ENCODE assay signal across 1 cellular context in the genomic region with DNA sequence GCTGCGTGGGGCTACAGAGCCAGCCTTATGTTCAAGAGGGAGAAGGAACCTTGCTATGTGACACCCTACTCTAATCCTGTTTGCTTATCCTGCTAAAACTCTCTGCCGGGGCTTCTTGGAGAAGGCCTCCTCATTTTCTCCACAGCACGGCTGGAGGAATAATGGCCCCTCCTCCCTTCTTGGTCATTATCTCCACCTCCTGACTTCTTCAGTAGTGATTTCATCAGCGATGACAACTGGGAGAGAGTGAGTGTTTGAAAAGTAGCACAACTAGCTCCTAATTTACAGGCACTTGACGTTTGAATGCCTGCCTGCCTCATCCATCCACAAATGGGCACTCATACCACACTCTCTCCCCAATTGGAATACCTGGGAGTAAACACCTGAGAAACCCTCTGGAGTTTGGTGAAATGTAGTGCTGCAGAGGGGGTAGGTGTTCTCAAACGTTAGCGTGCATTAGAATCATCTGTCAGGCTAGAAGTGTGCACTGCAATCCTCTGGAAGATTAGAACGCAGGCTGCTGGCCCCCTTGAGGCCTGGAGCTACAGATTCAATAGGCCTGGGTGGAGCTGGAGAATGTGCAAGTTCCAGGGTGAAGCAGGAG.
A peak's percentile ranks its signal among the peaks of the same experiment; 100 is the strongest.
TF ChIP-seq lines count a peak whose summit lies in the region.

No MANE protein-coding gene starts in this region.

TF ChIP-seq in HEK293, 187 proteins besides CTCF, POLR2A, EP300 and RAD21 (continued from another document and continues in another):
- TF ChIP-seq, protein P1, sequence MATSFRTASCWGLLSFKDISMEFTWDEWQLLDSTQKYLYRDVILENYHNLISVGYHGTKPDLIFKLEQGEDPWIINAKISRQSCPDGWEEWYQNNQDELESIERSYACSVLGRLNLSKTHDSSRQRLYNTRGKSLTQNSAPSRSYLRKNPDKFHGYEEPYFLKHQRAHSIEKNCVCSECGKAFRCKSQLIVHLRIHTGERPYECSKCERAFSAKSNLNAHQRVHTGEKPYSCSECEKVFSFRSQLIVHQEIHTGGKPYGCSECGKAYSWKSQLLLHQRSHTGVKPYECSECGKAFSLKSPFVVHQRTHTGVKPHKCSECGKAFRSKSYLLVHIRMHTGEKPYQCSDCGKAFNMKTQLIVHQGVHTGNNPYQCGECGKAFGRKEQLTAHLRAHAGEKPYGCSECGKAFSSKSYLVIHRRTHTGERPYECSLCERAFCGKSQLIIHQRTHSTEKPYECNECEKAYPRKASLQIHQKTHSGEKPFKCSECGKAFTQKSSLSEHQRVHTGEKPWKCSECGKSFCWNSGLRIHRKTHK (tag by site-specific recombination; IDR thresholded peaks at IDR 0.05) = no peak
- no peak for TF ChIP-seq ZNF664 (tag by site-specific recombination; IDR thresholded peaks at IDR 0.05)
- no peak for TF ChIP-seq ZNF324 (tag by site-specific recombination; IDR thresholded peaks at IDR 0.05)
- 0 out of 2 replicates have a peak, but pooled peaks have one; percentile 15 for TF ChIP-seq ZBTB20 (tag by site-specific recombination; IDR thresholded peaks at IDR 0.05)
- no peak for TF ChIP-seq HOXA7 (CRISPR knock-in tag; IDR thresholded peaks at IDR 0.05; ENCODE audit: borderline replicate concordance)
- peak; percentile 44; the same call in 1 of the 2 replicates for TF ChIP-seq ZNF335 (tag by site-specific recombination; conservative IDR thresholded peaks at IDR 0.05)
- TF ChIP-seq, protein P2, sequence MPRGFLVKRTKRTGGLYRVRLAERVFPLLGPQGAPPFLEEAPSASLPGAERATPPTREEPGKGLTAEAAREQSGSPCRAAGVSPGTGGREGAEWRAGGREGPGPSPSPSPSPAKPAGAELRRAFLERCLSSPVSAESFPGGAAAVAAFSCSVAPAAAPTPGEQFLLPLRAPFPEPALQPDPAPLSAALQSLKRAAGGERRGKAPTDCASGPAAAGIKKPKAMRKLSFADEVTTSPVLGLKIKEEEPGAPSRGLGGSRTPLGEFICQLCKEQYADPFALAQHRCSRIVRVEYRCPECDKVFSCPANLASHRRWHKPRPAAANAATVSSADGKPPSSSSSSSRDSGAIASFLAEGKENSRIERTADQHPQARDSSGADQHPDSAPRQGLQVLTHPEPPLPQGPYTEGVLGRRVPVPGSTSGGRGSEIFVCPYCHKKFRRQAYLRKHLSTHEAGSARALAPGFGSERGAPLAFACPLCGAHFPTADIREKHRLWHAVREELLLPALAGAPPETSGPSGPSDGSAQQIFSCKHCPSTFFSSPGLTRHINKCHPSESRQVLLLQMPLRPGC (tag by site-specific recombination; IDR thresholded peaks at IDR 0.05) = no peak
- TF ChIP-seq, protein P3, sequence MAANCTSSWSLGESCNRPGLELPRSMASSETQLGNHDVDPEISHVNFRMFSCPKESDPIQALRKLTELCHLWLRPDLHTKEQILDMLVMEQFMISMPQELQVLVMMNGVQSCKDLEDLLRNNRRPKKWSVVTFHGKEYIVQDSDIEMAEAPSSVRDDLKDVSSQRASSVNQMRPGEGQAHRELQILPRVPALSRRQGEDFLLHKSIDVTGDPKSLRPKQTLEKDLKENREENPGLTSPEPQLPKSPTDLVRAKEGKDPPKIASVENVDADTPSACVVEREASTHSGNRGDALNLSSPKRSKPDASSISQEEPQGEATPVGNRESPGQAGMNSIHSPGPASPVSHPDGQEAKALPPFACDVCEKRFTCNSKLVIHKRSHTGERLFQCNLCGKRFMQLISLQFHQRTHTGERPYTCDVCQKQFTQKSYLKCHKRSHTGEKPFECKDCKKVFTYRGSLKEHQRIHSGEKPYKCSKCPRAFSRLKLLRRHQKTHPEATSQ (tag by site-specific recombination; IDR thresholded peaks at IDR 0.05) = no peak
- TF ChIP-seq, protein P4, sequence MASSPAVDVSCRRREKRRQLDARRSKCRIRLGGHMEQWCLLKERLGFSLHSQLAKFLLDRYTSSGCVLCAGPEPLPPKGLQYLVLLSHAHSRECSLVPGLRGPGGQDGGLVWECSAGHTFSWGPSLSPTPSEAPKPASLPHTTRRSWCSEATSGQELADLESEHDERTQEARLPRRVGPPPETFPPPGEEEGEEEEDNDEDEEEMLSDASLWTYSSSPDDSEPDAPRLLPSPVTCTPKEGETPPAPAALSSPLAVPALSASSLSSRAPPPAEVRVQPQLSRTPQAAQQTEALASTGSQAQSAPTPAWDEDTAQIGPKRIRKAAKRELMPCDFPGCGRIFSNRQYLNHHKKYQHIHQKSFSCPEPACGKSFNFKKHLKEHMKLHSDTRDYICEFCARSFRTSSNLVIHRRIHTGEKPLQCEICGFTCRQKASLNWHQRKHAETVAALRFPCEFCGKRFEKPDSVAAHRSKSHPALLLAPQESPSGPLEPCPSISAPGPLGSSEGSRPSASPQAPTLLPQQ (tag by site-specific recombination; IDR thresholded peaks at IDR 0.05) = peak; percentile 40; the same call in 1 of the 2 replicates
- no peak for TF ChIP-seq ZNF48 (tag by site-specific recombination; IDR thresholded peaks at IDR 0.05)
- TF ChIP-seq ZNF549 (tag by site-specific recombination; IDR thresholded peaks at IDR 0.05) = no peak
- TF ChIP-seq SCRT1 (tag by site-specific recombination; IDR thresholded peaks at IDR 0.05; ENCODE audit: borderline replicate concordance) = no peak
- TF ChIP-seq HOXC10 (CRISPR knock-in tag; IDR thresholded peaks at IDR 0.05) = no peak
- no peak for TF ChIP-seq ZNF302 (tag by site-specific recombination; IDR thresholded peaks at IDR 0.05; ENCODE audit: low read depth)
- TF ChIP-seq ZBTB21 (tag by site-specific recombination; IDR thresholded peaks at IDR 0.05) = peak; percentile 66; the same call in 1 of the 2 replicates
- TF ChIP-seq ZNF629 (tag by site-specific recombination; IDR thresholded peaks at IDR 0.05) = peak; percentile 64
- TF ChIP-seq, protein P5, sequence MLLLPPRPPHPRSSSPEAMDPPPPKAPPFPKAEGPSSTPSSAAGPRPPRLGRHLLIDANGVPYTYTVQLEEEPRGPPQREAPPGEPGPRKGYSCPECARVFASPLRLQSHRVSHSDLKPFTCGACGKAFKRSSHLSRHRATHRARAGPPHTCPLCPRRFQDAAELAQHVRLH (tag by site-specific recombination; IDR thresholded peaks at IDR 0.05) = no peak
- TF ChIP-seq, protein P6, sequence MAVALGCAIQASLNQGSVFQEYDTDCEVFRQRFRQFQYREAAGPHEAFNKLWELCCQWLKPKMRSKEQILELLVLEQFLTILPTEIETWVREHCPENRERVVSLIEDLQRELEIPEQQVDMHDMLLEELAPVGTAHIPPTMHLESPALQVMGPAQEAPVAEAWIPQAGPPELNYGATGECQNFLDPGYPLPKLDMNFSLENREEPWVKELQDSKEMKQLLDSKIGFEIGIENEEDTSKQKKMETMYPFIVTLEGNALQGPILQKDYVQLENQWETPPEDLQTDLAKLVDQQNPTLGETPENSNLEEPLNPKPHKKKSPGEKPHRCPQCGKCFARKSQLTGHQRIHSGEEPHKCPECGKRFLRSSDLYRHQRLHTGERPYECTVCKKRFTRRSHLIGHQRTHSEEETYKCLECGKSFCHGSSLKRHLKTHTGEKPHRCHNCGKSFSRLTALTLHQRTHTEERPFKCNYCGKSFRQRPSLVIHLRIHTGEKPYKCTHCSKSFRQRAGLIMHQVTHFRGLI (tag by site-specific recombination; IDR thresholded peaks at IDR 0.05) = no peak
- no peak for TF ChIP-seq ZNF138 (tag by site-specific recombination; IDR thresholded peaks at IDR 0.05; ENCODE audit: borderline replicate concordance)
- TF ChIP-seq, protein P7, sequence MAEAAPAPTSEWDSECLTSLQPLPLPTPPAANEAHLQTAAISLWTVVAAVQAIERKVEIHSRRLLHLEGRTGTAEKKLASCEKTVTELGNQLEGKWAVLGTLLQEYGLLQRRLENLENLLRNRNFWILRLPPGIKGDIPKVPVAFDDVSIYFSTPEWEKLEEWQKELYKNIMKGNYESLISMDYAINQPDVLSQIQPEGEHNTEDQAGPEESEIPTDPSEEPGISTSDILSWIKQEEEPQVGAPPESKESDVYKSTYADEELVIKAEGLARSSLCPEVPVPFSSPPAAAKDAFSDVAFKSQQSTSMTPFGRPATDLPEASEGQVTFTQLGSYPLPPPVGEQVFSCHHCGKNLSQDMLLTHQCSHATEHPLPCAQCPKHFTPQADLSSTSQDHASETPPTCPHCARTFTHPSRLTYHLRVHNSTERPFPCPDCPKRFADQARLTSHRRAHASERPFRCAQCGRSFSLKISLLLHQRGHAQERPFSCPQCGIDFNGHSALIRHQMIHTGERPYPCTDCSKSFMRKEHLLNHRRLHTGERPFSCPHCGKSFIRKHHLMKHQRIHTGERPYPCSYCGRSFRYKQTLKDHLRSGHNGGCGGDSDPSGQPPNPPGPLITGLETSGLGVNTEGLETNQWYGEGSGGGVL (tag by site-specific recombination; IDR thresholded peaks at IDR 0.05) = peak; percentile 36; the same call in 1 of the 2 replicates
- TF ChIP-seq YY1 (tag by site-specific recombination; IDR thresholded peaks at IDR 0.05) = no peak
- TF ChIP-seq ZNF274 (IDR thresholded peaks at IDR 0.05; ENCODE audit: low read length) = no peak
- no peak for TF ChIP-seq ZNF274 (tag by site-specific recombination; IDR thresholded peaks at IDR 0.05; ENCODE audit: borderline replicate concordance)
- no peak for TF ChIP-seq ZNF777 (tag by site-specific recombination; IDR thresholded peaks at IDR 0.05; ENCODE audit: borderline replicate concordance)
- TF ChIP-seq ZNF366 (tag by site-specific recombination; conservative IDR thresholded peaks at IDR 0.05) = no peak
- TF ChIP-seq, protein P8, sequence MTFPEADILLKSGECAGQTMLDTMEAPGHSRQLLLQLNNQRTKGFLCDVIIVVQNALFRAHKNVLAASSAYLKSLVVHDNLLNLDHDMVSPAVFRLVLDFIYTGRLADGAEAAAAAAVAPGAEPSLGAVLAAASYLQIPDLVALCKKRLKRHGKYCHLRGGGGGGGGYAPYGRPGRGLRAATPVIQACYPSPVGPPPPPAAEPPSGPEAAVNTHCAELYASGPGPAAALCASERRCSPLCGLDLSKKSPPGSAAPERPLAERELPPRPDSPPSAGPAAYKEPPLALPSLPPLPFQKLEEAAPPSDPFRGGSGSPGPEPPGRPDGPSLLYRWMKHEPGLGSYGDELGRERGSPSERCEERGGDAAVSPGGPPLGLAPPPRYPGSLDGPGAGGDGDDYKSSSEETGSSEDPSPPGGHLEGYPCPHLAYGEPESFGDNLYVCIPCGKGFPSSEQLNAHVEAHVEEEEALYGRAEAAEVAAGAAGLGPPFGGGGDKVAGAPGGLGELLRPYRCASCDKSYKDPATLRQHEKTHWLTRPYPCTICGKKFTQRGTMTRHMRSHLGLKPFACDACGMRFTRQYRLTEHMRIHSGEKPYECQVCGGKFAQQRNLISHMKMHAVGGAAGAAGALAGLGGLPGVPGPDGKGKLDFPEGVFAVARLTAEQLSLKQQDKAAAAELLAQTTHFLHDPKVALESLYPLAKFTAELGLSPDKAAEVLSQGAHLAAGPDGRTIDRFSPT (tag by site-specific recombination; IDR thresholded peaks at IDR 0.05) = no peak
- TF ChIP-seq ZSCAN23 (tag by site-specific recombination; IDR thresholded peaks at IDR 0.05) = no peak
- no peak for TF ChIP-seq ZNF248 (tag by site-specific recombination; IDR thresholded peaks at IDR 0.05)
- TF ChIP-seq EGR2 (tag by site-specific recombination; IDR thresholded peaks at IDR 0.05; ENCODE audit: low read depth) = no peak
- TF ChIP-seq ZNF561 (tag by site-specific recombination; IDR thresholded peaks at IDR 0.05; ENCODE audit: borderline replicate concordance) = peak; percentile 36; the same call in 1 of the 2 replicates
- TF ChIP-seq, protein P9, sequence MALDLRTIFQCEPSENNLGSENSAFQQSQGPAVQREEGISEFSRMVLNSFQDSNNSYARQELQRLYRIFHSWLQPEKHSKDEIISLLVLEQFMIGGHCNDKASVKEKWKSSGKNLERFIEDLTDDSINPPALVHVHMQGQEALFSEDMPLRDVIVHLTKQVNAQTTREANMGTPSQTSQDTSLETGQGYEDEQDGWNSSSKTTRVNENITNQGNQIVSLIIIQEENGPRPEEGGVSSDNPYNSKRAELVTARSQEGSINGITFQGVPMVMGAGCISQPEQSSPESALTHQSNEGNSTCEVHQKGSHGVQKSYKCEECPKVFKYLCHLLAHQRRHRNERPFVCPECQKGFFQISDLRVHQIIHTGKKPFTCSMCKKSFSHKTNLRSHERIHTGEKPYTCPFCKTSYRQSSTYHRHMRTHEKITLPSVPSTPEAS (tag by site-specific recombination; IDR thresholded peaks at IDR 0.05) = no peak
- no peak for TF ChIP-seq ZNF211 (tag by site-specific recombination; IDR thresholded peaks at IDR 0.05; ENCODE audit: low read depth)
- TF ChIP-seq ZNF521 (tag by site-specific recombination; IDR thresholded peaks at IDR 0.05) = no peak
- no peak for TF ChIP-seq ZNF341 (tag by site-specific recombination; IDR thresholded peaks at IDR 0.05; ENCODE audit: low read depth)
- no peak for TF ChIP-seq KLF7 (tag by site-specific recombination; IDR thresholded peaks at IDR 0.05; ENCODE audit: borderline replicate concordance)
- TF ChIP-seq ZNF830 (tag by site-specific recombination; IDR thresholded peaks at IDR 0.05; ENCODE audit: low read depth) = no peak
- no peak for TF ChIP-seq ZNF10 (tag by site-specific recombination; IDR thresholded peaks at IDR 0.05)
- TF ChIP-seq ZNF223 (tag by site-specific recombination; IDR thresholded peaks at IDR 0.05) = no peak
- no peak for TF ChIP-seq ZNF585B (tag by site-specific recombination; IDR thresholded peaks at IDR 0.05)
- TF ChIP-seq MZF1 (tag by site-specific recombination; IDR thresholded peaks at IDR 0.05; ENCODE audit: borderline replicate concordance) = no peak
- TF ChIP-seq ZNF132 (tag by site-specific recombination; IDR thresholded peaks at IDR 0.05; ENCODE audit: borderline replicate concordance) = no peak
- no peak for TF ChIP-seq ZSCAN30 (tag by site-specific recombination; IDR thresholded peaks at IDR 0.05)
- TF ChIP-seq ZNF76 (tag by site-specific recombination; IDR thresholded peaks at IDR 0.05; ENCODE audit: borderline replicate concordance, low read depth) = no peak
- TF ChIP-seq ZNF677 (tag by site-specific recombination; IDR thresholded peaks at IDR 0.05) = no peak
- no peak for TF ChIP-seq ZFP69B (tag by site-specific recombination; IDR thresholded peaks at IDR 0.05)
- no peak for TF ChIP-seq SP2 (tag by site-specific recombination; IDR thresholded peaks at IDR 0.05)
- no peak for TF ChIP-seq GLIS2 (tag by site-specific recombination; IDR thresholded peaks at IDR 0.05)
- TF ChIP-seq ZNF23 (tag by site-specific recombination; IDR thresholded peaks at IDR 0.05; ENCODE audit: borderline replicate concordance) = no peak
- TF ChIP-seq ZNF157 (tag by site-specific recombination; IDR thresholded peaks at IDR 0.05) = no peak
- TF ChIP-seq, protein P10, sequence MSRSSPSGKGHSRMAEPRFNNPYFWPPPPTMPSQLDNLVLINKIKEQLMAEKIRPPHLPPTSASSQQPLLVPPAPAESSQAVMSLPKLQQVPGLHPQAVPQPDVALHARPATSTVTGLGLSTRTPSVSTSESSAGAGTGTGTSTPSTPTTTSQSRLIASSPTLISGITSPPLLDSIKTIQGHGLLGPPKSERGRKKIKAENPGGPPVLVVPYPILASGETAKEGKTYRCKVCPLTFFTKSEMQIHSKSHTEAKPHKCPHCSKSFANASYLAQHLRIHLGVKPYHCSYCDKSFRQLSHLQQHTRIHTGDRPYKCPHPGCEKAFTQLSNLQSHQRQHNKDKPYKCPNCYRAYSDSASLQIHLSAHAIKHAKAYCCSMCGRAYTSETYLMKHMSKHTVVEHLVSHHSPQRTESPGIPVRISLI (tag by site-specific recombination; IDR thresholded peaks at IDR 0.05) = no peak
